Comparison of ENCODE assay signal across 12 cellular contexts in the genomic region with DNA sequence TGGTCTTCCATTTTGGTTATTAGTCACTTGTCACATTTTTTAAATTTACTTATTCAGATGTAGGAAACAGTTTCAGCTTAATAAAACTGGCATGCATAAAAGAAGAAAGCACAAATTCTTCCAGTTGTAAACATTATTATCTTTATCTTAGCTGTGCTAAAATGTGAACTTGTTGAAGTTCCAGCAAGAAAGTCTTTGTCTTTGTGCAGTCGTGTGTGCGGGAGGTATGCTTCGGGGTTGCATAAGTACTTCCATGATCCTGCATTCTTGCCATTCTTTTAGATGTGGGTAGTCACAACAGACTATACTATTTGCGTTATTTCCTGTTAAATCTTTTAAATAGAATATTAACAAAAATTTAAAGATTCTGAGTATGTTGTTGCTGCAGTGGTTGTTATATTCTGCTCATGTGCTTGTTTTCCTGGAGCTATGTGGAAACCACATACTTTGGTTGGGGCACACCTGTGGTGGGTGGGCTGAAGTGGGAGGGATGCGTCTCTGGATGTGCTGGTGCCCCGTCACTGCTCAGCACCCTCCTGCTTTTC. TPM values are rescaled to one million over a fixed set of nuclear protein-coding genes. Genes with fewer than 3 reads are reported as not detected.
DNase-seq lines count a peak whose midpoint lies in the region; ATAC-seq and TF ChIP-seq lines count a peak whose summit lies in the region.
"Had no signal": no experiment of that assay in that cellular context is flagged by ENCODE, and none has a peak within 500 bp of the region (broad histone marks: within the 10 kb centered on the region; RNA-seq: fewer than 3 reads in every experiment).

No MANE protein-coding gene starts in this region.

- peak overlapping the region; percentile 96 for H3K27ac ChIP-seq in smooth muscle cell (ENCODE audit: low read depth)
- H3K27ac ChIP-seq in OCI-LY7 (ENCODE audit: low read depth, low read length, poor library complexity, severe bottlenecking): no peak overlapping the region
- H3K27ac ChIP-seq: adrenal gland had no signal

- H4K20me1 ChIP-seq in smooth muscle cell (ENCODE audit: low read depth): no peaks in the 10 kb centered on the region
- H4K20me1 ChIP-seq in OCI-LY7 (ENCODE audit: insufficient read depth, low read length): no peaks in the 10 kb centered on the region

- peaks cover 6% of the 10 kb centered on the region for H3K4me1 ChIP-seq in smooth muscle cell (ENCODE audit: low read depth)
- peaks cover 8% of the 10 kb centered on the region for H3K4me1 ChIP-seq in OCI-LY7 (ENCODE audit: insufficient read depth, low read length, poor library complexity, severe bottlenecking)
- H3K4me1 ChIP-seq: adrenal gland had no signal

- DNase-seq in ELR (ENCODE audit: low read depth) (peak; percentile 36), WTC11 (ENCODE audit: low spot score) (no peak), foreskin fibroblast (peak; percentile 43 to 73), smooth muscle cell (lab: John Stamatoyannopoulos, UW; ENCODE audit: unreplicated experiment) (no peak), DMS153 (lab: John Stamatoyannopoulos, UW) (no peak), OCI-LY7 (ENCODE audit: low spot score) (no peak), midbrain (lab: John Stamatoyannopoulos, UW) (no peak)
- DNase-seq: activated CD8-positive, alpha-beta memory T cell treated with anti-CD3 and anti-CD28 coated beads, Interleukin-2, amount 50 U/mL, for 48 hours; adrenal gland; mammary epithelial cell; NCI-H526 had no signal

- intact Hi-C loops in OCI-LY7 (cut with micrococcal nuclease; ENCODE audit: unreplicated experiment): no loop called here

- no peaks in the 10 kb centered on the region for H3K9me3 ChIP-seq in smooth muscle cell (replicated peaks; ENCODE audit: low read depth)
- H3K9me3 ChIP-seq in OCI-LY7 (ENCODE audit: low read length): no peaks in the 10 kb centered on the region
- H3K9me3 ChIP-seq: adrenal gland had no signal

- no peak for ATAC-seq in WTC11

- peaks cover 77% of the 10 kb centered on the region for H3K36me3 Mint-ChIP-seq in WTC11

- 44% methylated on average over 6 of the region's 6 CpGs for WGBS in smooth muscle cell (ENCODE audit: low lambda C conversion rate)

- no peak for TF ChIP-seq CTCF in WTC11 (IDR thresholded peaks at IDR 0.05)
- TF ChIP-seq CTCF in foreskin fibroblast (IDR thresholded peaks at IDR 0.05; ENCODE audit: low read depth, low read length): no peak
- no peak for TF ChIP-seq CTCF in smooth muscle cell (IDR thresholded peaks at IDR 0.05; ENCODE audit: borderline replicate concordance, insufficient read depth, poor library complexity, severe bottlenecking)
- TF ChIP-seq CTCF in OCI-LY7 (conservative IDR thresholded peaks at IDR 0.05; ENCODE audit: low read length): no peak

- H3K4me1 Mint-ChIP-seq in WTC11: 0 out of 2 replicates have a peak, but pooled peaks cover 4% of the 10 kb centered on the region

- no peaks in the 10 kb centered on the region for H3K79me2 ChIP-seq in smooth muscle cell (ENCODE audit: low read depth)
- no peaks in the 10 kb centered on the region for H3K79me2 ChIP-seq in OCI-LY7 (ENCODE audit: insufficient read depth, low read depth, low read length)

- H3F3A ChIP-seq in smooth muscle cell (ENCODE audit: low read depth): peaks cover 20% of the 10 kb centered on the region

- H3K27ac Mint-ChIP-seq in WTC11: peak overlapping the region; percentile 76
- H3K27ac Mint-ChIP-seq: progenitor cell of endocrine pancreas had no signal

- H2AFZ ChIP-seq in smooth muscle cell (ENCODE audit: low read depth) (no peak overlapping the region), OCI-LY7 (ENCODE audit: low read length) (no peak overlapping the region)

- no peaks in the 10 kb centered on the region for H3K9me2 ChIP-seq in OCI-LY7 (ENCODE audit: insufficient read depth, low read length)

- H3K27me3 ChIP-seq in smooth muscle cell (ENCODE audit: low read depth): no peaks in the 10 kb centered on the region
- H3K27me3 ChIP-seq: adrenal gland had no signal

- CTCF ChIA-PET in WTC11 (lab: Charles Lee) (no interaction called here), OCI-LY7 (lab: Charles Lee; ENCODE audit: unreplicated experiment) (no interaction called here)

- H3K36me3 ChIP-seq in smooth muscle cell (ENCODE audit: low read depth) (no peaks in the 10 kb centered on the region), OCI-LY7 (ENCODE audit: insufficient read depth, low read length) (peaks cover 69% of the 10 kb centered on the region)

- H3K4me2 ChIP-seq in smooth muscle cell: peak overlapping the region; percentile 43
- no peak overlapping the region for H3K4me2 ChIP-seq in OCI-LY7 (ENCODE audit: low read length)

- BruUV-seq in OCI-LY7 (replicated peaks; lab: Mats Ljungman, UMichigan): no TSS peak

- POLR2A ChIA-PET in WTC11 (lab: Charles Lee) (no interaction called here), OCI-LY7 (lab: Charles Lee) (no interaction called here)

- no peak overlapping the region for H3K4me3 Mint-ChIP-seq in WTC11

- no peak overlapping the region for H3K9ac ChIP-seq in smooth muscle cell (ENCODE audit: low read depth)

- H3K4me3 ChIP-seq in foreskin fibroblast (ENCODE audit: low read depth in 1 of 2, low read length in 2 of 2): no peak overlapping the region
- H3K4me3 ChIP-seq in smooth muscle cell: no peak overlapping the region
- no peak overlapping the region for H3K4me3 ChIP-seq in OCI-LY7 (ENCODE audit: low read depth, low read length, poor library complexity, severe bottlenecking)
- H3K4me3 ChIP-seq: adrenal gland had no signal

- H3K9me3 Mint-ChIP-seq in WTC11: no peaks in the 10 kb centered on the region

- H3K27me3 Mint-ChIP-seq in WTC11 (ENCODE audit: low read depth): no peaks in the 10 kb centered on the region
- H3K27me3 Mint-ChIP-seq: progenitor cell of endocrine pancreas had no signal

TF ChIP-seq in WTC11, 78 proteins besides CTCF, POLR2A, EP300 and RAD21:
- TF ChIP-seq SMAD3 (CRISPR knock-in tag; IDR thresholded peaks at IDR 0.05; ENCODE audit: borderline replicate concordance) (no peak), IRF2 (CRISPR knock-in tag; IDR thresholded peaks at IDR 0.05; ENCODE audit: borderline replicate concordance, low read depth) (no peak)

RNA-seq across cellular contexts. Expression of a gene that starts 49.9 kb away (rescaled TPM):
- 582 to 844 TPM (median 591 TPM) in 3 replicates for total RNA-seq in WTC11 (2021)
- total RNA-seq in smooth muscle cell: 18.5 and 25.7 TPM in 2 replicates
- 43.8 and 44.5 TPM in 2 replicates for polyA plus RNA-seq in smooth muscle cell
- total RNA-seq in OCI-LY7 (2014; rRNA removed; shearing (Covaris generic)): 222 and 263 TPM in 2 replicates
- 435 and 436 TPM in 2 replicates for total RNA-seq in OCI-LY7 (2022)

RNA-seq across cellular contexts. Expression of a gene that starts 51.3 kb away (rescaled TPM):
- 21.2 to 25.2 TPM (median 23.0 TPM) in 3 replicates for total RNA-seq in WTC11 (2021)
- 12.4 and 28.5 TPM in 2 replicates for total RNA-seq in smooth muscle cell
- 20.4 and 20.8 TPM in 2 replicates for polyA plus RNA-seq in smooth muscle cell
- total RNA-seq in OCI-LY7 (2014; rRNA removed; shearing (Covaris generic)): 23.7 and 25.5 TPM in 2 replicates
- 23.4 and 32.9 TPM in 2 replicates for total RNA-seq in OCI-LY7 (2022)

Comparison
In these comparisons a context has a peak if more than half of its experiments do, and no peak if none do; other contexts are left out.
1. DNase-seq: peak in ELR (single experiment) and foreskin fibroblast (2 of 2); none in WTC11 (single experiment), smooth muscle cell (single experiment), DMS153 (single experiment), OCI-LY7 (single experiment) and midbrain (single experiment).